ENCODE assay signal across 14 cellular contexts in the genomic region with DNA sequence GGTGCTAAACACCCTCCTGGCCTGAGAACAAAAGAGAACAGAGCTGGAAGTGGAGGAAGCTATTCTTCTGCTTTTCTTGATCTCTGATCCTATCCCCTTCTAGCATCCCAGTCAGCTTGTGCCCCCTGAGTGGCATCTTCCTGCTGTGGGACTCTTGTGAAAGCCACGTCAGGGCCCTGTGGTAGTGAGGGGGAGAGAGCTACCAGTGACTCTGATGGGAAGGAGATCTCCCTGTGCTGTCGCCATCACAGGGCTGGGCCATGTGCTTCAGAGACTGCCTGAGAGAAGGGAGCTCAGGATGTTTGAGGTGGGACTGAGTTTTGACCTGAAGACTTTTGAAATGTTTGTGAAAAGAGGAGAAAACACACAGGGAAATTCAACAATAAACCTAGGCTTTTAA.
DNase-seq lines count a peak whose midpoint lies in the region; ATAC-seq and TF ChIP-seq lines count a peak whose summit lies in the region.
"Had no signal": no experiment of that assay in that cellular context is flagged by ENCODE, and none has a peak within 500 bp of the region (broad histone marks: within the 10 kb centered on the region; RNA-seq: fewer than 3 reads in every experiment).

No MANE protein-coding gene starts in this region.

- POLR2A ChIA-PET in CD4-positive, alpha-beta memory T cell (lab: Charles Lee; ENCODE audit: partially characterized antibody), result interaction anchor here (1.1 kb wide), 1 partner anchor 17 kb away, joined by 3 read pairs; no protein-coding TSS in a partner anchor

- no peaks in the 10 kb centered on the region for H4K20me1 ChIP-seq in hepatocyte (ENCODE audit: insufficient read depth, poor library complexity, severe bottlenecking)

- H3K27me3 ChIP-seq in CD4-positive, alpha-beta memory T cell (ENCODE audit: insufficient read depth, low read length), result no peaks in the 10 kb centered on the region
- H3K27me3 ChIP-seq in right lobe of liver (no peaks in the 10 kb centered on the region), tibial nerve (no peaks in the 10 kb centered on the region), hepatocyte (no peaks in the 10 kb centered on the region)
- H3K27me3 ChIP-seq: heart right ventricle had no signal

- H3K9me3 Mint-ChIP-seq in CD4-positive, alpha-beta memory T cell, result no peaks in the 10 kb centered on the region
- H3K9me3 Mint-ChIP-seq in memory B cell, result no peaks in the 10 kb centered on the region

- TF ChIP-seq POLR2A in Raji (IDR thresholded peaks at IDR 0.05; ENCODE audit: insufficient read depth, low read depth, low read length), result 0 out of 2 replicates have a peak, but pooled peaks have one; percentile 4
- TF ChIP-seq POLR2A in right lobe of liver (IDR thresholded peaks at IDR 0.05), result no peak
- TF ChIP-seq POLR2A in tibial nerve (IDR thresholded peaks at IDR 0.05), result no peak

- H2AFZ ChIP-seq in hepatocyte, result no peak overlapping the region

- no peaks in the 10 kb centered on the region for H3K36me3 Mint-ChIP-seq in CD4-positive, alpha-beta memory T cell
- H3K36me3 Mint-ChIP-seq in memory B cell, result peaks cover 12% of the 10 kb centered on the region

- peak overlapping the region in 4 of 7 donors; percentile 25 to 67 (median 50) for H3K27ac Mint-ChIP-seq in CD4-positive, alpha-beta memory T cell
- H3K27ac Mint-ChIP-seq in memory B cell, result peak overlapping the region; percentile 92

- TF ChIP-seq CTCF in right lobe of liver (IDR thresholded peaks at IDR 0.05), result no peak
- no peak for TF ChIP-seq CTCF in tibial nerve (IDR thresholded peaks at IDR 0.05)
- no peak for TF ChIP-seq CTCF in hepatocyte (IDR thresholded peaks at IDR 0.05; ENCODE audit: poor library complexity)

- no peaks in the 10 kb centered on the region for H3K79me2 ChIP-seq in hepatocyte

- no peaks in the 10 kb centered on the region for H3K9me3 ChIP-seq in CD4-positive, alpha-beta memory T cell (ENCODE audit: control insufficient read depth in 1 of 2, low read length in 2 of 2)
- H3K9me3 ChIP-seq in right lobe of liver (no peaks in the 10 kb centered on the region), tibial nerve (no peaks in the 10 kb centered on the region), hepatocyte (ENCODE audit: low read depth) (no peaks in the 10 kb centered on the region)
- H3K9me3 ChIP-seq: heart right ventricle had no signal

- H3K36me3 ChIP-seq in CD4-positive, alpha-beta memory T cell (ENCODE audit: insufficient read depth, low read length), result no peaks in the 10 kb centered on the region
- no peaks in the 10 kb centered on the region for H3K36me3 ChIP-seq in right lobe of liver
- H3K36me3 ChIP-seq in tibial nerve, result no peaks in the 10 kb centered on the region
- no peaks in the 10 kb centered on the region for H3K36me3 ChIP-seq in hepatocyte (replicated peaks; ENCODE audit: insufficient read depth, low read depth)
- H3K36me3 ChIP-seq: heart right ventricle had no signal

- H3K4me1 Mint-ChIP-seq in CD4-positive, alpha-beta memory T cell, result peaks cover 25 to 52% (median 40%) of the 10 kb centered on the region in 4 donors
- H3K4me1 Mint-ChIP-seq in memory B cell, result peaks cover 52% of the 10 kb centered on the region

- TF ChIP-seq EP300 in tibial nerve (IDR thresholded peaks at IDR 0.05), result no peak

- H3K27ac ChIP-seq in CD4-positive, alpha-beta memory T cell (ENCODE audit: low read depth, low read length), result no peak overlapping the region
- H3K27ac ChIP-seq in right lobe of liver, result no peak overlapping the region
- H3K27ac ChIP-seq in tibial nerve, result no peak overlapping the region
- no peak overlapping the region for H3K27ac ChIP-seq in hepatocyte
- H3K27ac ChIP-seq: C4-2B, heart right ventricle had no signal

- H3K4me1 ChIP-seq in CD4-positive, alpha-beta memory T cell (ENCODE audit: insufficient read depth, low read length), result peaks cover 25% of the 10 kb centered on the region
- no peaks in the 10 kb centered on the region for H3K4me1 ChIP-seq in right lobe of liver
- H3K4me1 ChIP-seq in tibial nerve, result peaks cover 0 to 15% (median 3%) of the 10 kb centered on the region in 4 donors
- H3K4me1 ChIP-seq in hepatocyte (ENCODE audit: insufficient read depth), result peaks cover 24% of the 10 kb centered on the region

- no peaks in the 10 kb centered on the region for H3K27me3 Mint-ChIP-seq in CD4-positive, alpha-beta memory T cell
- no peaks in the 10 kb centered on the region for H3K27me3 Mint-ChIP-seq in memory B cell

- H3K4me3 ChIP-seq in CD4-positive, alpha-beta memory T cell (ENCODE audit: low read length in 2 of 2), result no peak overlapping the region
- no peak overlapping the region for H3K4me3 ChIP-seq in right lobe of liver
- H3K4me3 ChIP-seq in tibial nerve, result no peak overlapping the region
- H3K4me3 ChIP-seq in hepatocyte, result no peak overlapping the region
- H3K4me3 ChIP-seq: heart right ventricle had no signal

- H3K4me3 Mint-ChIP-seq in CD4-positive, alpha-beta memory T cell, result peak overlapping the region in 3 of 8 donors; percentile 4 to 62 (median 33)
- peak overlapping the region; percentile 74 for H3K4me3 Mint-ChIP-seq in memory B cell

- no peaks in the 10 kb centered on the region for H3K9me2 ChIP-seq in hepatocyte (replicated peaks; ENCODE audit: insufficient read depth)

- WGBS in right lobe of liver (ENCODE audit: insufficient coverage, low coverage, low lambda C conversion rate, missing lambda C conversion rate), result 40% methylated on average over 2 of the region's 2 CpGs
- WGBS in tibial nerve, 2 donors, result 90 to 92% methylated on average over 2 of the region's 2 CpGs
- WGBS in hepatocyte (ENCODE audit: low lambda C conversion rate, missing lambda C conversion rate), result 92% methylated on average over 2 of the region's 2 CpGs

- CTCF ChIA-PET in CD4-positive, alpha-beta memory T cell (lab: Charles Lee; ENCODE audit: partially characterized antibody), result interaction anchor here (1.1 to 1.3 kb wide), 2 partner anchors 15 to 107 kb away, joined by 3 to 4 read pairs; no protein-coding TSS in a partner anchor

- intact Hi-C loops in CD4-positive, alpha-beta memory T cell (cut with micrococcal nuclease), result no loop called here
- intact Hi-C loops in right lobe of liver (cut with DNase I), result no loop called here

- no peak for DNase-seq in CD4-positive, alpha-beta memory T cell
- DNase-seq in ELF-1 (ENCODE audit: low read depth, low spot score), result peak; percentile 26
- DNase-seq in memory B cell (ENCODE audit: low spot score in 2 of 2), result no peak
- DNase-seq in right lobe of liver, result no peak
- no peak for DNase-seq in tibial nerve (ENCODE audit: low spot score in 2 of 2)
- no peak for DNase-seq in hepatocyte (ENCODE audit: low spot score)
- DNase-seq: anterior cingulate cortex, GOT3, heart right ventricle, NCI-H1417, NCI-H446 treated with DMSO at 0.1 percent for 48 hours had no signal

- H3K4me2 ChIP-seq in hepatocyte, result no peak overlapping the region

- ATAC-seq in memory B cell (ENCODE audit: low read depth), result no peak
- no peak for ATAC-seq in HG02759 (IDR thresholded peaks at IDR 0.05; ENCODE audit: unreplicated experiment)
- ATAC-seq in right lobe of liver, result no peak
- ATAC-seq: heart right ventricle had no signal
